4 cellular contexts compared by ENCODE assay signal in the genomic region with DNA sequence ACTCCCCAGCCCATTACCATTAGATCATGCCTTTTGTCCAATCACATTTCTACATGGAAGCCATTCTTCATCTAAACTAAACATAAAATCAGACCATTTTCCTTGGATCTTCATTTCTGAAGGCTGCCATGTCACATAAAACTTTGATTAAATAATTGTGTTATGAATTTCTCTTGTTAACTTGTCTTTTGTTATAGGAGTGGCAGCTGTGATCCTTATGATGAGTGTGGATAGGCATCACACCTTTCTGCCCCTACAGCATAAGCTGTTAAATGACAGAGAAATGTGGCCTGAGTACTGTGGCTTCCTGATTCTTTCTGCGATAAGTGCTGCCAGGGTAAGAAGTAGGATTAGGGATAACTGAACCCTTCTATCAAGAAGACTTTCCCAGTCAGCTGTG.
"Had no signal": no experiment of that assay in that cellular context is flagged by ENCODE, and none has a peak within 500 bp of the region (broad histone marks: within the 10 kb centered on the region; RNA-seq: fewer than 3 reads in every experiment).

No MANE protein-coding gene starts in this region.

- H3K27ac Mint-ChIP-seq: IgD-negative memory B cell had no signal

- H3K36me3 Mint-ChIP-seq: IgD-negative memory B cell had no signal

- H3K27ac ChIP-seq: HL-60 had no signal

- DNase-seq: IMR-90 had no signal

- H3K4me1 Mint-ChIP-seq: IgD-negative memory B cell had no signal

- H3K4me3 Mint-ChIP-seq: IgD-negative memory B cell had no signal

- H3K4me3 ChIP-seq: K562 had no signal
